15 cellular contexts compared by ENCODE assay signal in the genomic region with DNA sequence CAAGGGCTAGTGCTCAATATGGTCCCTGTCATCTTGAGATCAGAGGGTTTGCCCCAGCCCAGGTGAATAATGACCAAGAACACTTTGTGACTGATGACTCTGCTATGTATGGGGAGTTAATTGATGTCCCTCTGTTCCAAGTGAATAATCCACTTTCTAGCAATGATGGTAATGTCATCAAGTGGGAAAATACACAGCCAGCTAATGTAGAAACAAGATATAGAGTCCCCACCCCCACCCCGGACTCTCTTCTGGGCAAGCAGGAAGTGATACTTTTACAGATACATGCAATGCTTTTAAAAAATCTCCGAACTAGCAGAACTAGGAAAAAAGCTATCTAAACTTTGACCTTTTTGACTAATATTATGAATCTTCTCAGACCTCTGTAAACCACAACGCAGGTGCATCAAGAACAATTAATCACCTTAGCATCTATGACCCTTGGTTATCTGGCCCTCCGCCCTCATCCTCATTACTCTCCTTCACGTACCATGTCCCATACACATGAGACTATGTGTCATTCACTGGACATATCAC. TPM values are rescaled to one million over a fixed set of nuclear protein-coding genes. Genes with fewer than 3 reads are reported as not detected.
A peak's percentile ranks its signal among the peaks of the same experiment; 100 is the strongest.
DNase-seq lines count a peak whose midpoint lies in the region; ATAC-seq, FAIRE-seq and TF ChIP-seq lines count a peak whose summit lies in the region.
"Had no signal": no experiment of that assay in that cellular context is flagged by ENCODE, and none has a peak within 500 bp of the region (broad histone marks: within the 10 kb centered on the region; RNA-seq: fewer than 3 reads in every experiment).

No MANE protein-coding gene starts in this region.

- H3K4me3 ChIP-seq in GM12878, result no peak overlapping the region
- H3K4me3 ChIP-seq: dorsolateral prefrontal cortex had no signal

- H2AFZ ChIP-seq in GM12878 (ENCODE audit: control insufficient read depth, low read depth, low read length), result peak overlapping the region; percentile 56

- peak; percentile 85 to 90 for TF ChIP-seq EP300 in GM12878 (IDR thresholded peaks at IDR 0.05; ENCODE audit: borderline replicate concordance in 1 of 2, control insufficient read depth in 1 of 2, low read depth in 2 of 2, low read length in 2 of 2)

- TF ChIP-seq POLR2A in GM12878 (IDR thresholded peaks at IDR 0.05; ENCODE audit: low read depth, low read length), result no peak

- peaks cover 20% of the 10 kb centered on the region for H3K4me1 ChIP-seq in GM12878 (ENCODE audit: control insufficient read depth, insufficient read depth, low read length)

- H4K20me1 ChIP-seq in GM12878 (ENCODE audit: control insufficient read depth, insufficient read depth), result no peaks in the 10 kb centered on the region

- RAD21 ChIA-PET in GM12878 (lab: Charles Lee; ENCODE audit: unreplicated experiment), result interaction anchor here (0.6 to 2.7 kb wide), 12 partner anchors 10 to 625 kb away, joined by 3 to 11 read pairs (median 4); partner anchors contain the start of gene CNR1

- ATAC-seq in GM18870 (IDR thresholded peaks at IDR 0.05; ENCODE audit: unreplicated experiment) (peak; percentile 81), GM21717 (IDR thresholded peaks at IDR 0.05; ENCODE audit: unreplicated experiment) (peak; percentile 67), HG03175 (IDR thresholded peaks at IDR 0.05; ENCODE audit: unreplicated experiment) (peak; percentile 85), GM12878 (peak; percentile 91)
- ATAC-seq: HCT116, WTC11 had no signal

- H3K4me2 ChIP-seq in GM12878 (ENCODE audit: control insufficient read depth, insufficient read depth), result peak overlapping the region; percentile 74; the same call in 1 of the 2 replicates

- peak; percentile 90 for FAIRE-seq in GM12878 (lab: Jason Lieb, UNC)

- H3K27me3 ChIP-seq in GM12878 (replicated peaks in 1 of 2; ENCODE audit: control insufficient read depth in 2 of 2, insufficient read depth in 2 of 2, low read length in 1 of 2), result no peaks in the 10 kb centered on the region

- CTCF ChIA-PET in GM12878 (lab: Yijun Ruan, JAX), result interaction anchor here (0.7 to 1.7 kb wide), 8 partner anchors 13 to 599 kb away, joined by 3 to 6 read pairs (median 3); no protein-coding TSS in a partner anchor

- intact Hi-C loops in GM12878 (cut with micrococcal nuclease; ENCODE audit: unreplicated experiment), result no loop called here

- 2% methylated on average over 5 of the region's 5 CpGs for WGBS in GM12878 (ENCODE audit: insufficient coverage, insufficient replicate concordance, low lambda C conversion rate, missing lambda C conversion rate)

- SMC1A ChIA-PET in GM12878 (lab: Charles Lee; ENCODE audit: uncharacterized antibody, unreplicated experiment), result interaction anchor here (0.6 to 2.0 kb wide), 16 partner anchors 10 to 228 kb away, joined by 3 to 12 read pairs (median 4); no protein-coding TSS in a partner anchor

- no peaks in the 10 kb centered on the region for H3K36me3 ChIP-seq in GM12878 (ENCODE audit: control insufficient read depth in 2 of 2, insufficient read depth in 2 of 2, low read length in 1 of 2)

- DNase-seq in GM12878 (ENCODE audit: low read depth, low spot score), result peak; percentile 72
- DNase-seq in AG08395 (ENCODE audit: low spot score), result no peak
- DNase-seq in G401 (ENCODE audit: low spot score), result no peak
- no peak for DNase-seq in islet precursor cell
- no peak for DNase-seq in activated CD8-positive, alpha-beta memory T cell treated with anti-CD3 and anti-CD28 coated beads for 24 hours
- DNase-seq: activated naive CD4-positive, alpha-beta T cell treated with anti-CD3 and anti-CD28 coated beads, Interleukin-2, amount 50 U/mL, for 16 hours; dorsolateral prefrontal cortex; MM.1S; substantia nigra had no signal

- H3K9ac ChIP-seq in GM12878 (ENCODE audit: control insufficient read depth, insufficient read depth, low read length), result no peak overlapping the region

- TF ChIP-seq RAD21 in GM12878 (IDR thresholded peaks at IDR 0.05; ENCODE audit: insufficient read depth, low read depth, low read length), result no peak

- TF ChIP-seq CTCF in GM12878 (IDR thresholded peaks at IDR 0.05 in 2 of 3, conservative IDR thresholded peaks at IDR 0.05 in 1 of 3; ENCODE audit: control insufficient read depth in 2 of 3, extremely low read depth in 1 of 3, insufficient read depth in 1 of 3, low read depth in 3 of 3, low read length in 3 of 3), result no peak

- no peaks in the 10 kb centered on the region for H3K79me2 ChIP-seq in GM12878 (ENCODE audit: control insufficient read depth, insufficient read depth, low read length)

- no TSS peak for BruUV-seq in GM12878 (replicated peaks; lab: Mats Ljungman, UMichigan)

- H3K27ac ChIP-seq in GM12878 (ENCODE audit: control insufficient read depth, insufficient read depth), result no peak overlapping the region
- H3K27ac ChIP-seq: dorsolateral prefrontal cortex had no signal

- no peaks in the 10 kb centered on the region for H3K9me3 ChIP-seq in GM12878 (replicated peaks; ENCODE audit: control insufficient read depth, insufficient read depth, low read length)

- POLR2A ChIA-PET in GM12878 (lab: Charles Lee), result interaction anchor here (0.7 to 1.4 kb wide), 3 partner anchors 16 to 357 kb away, joined by 3 to 4 read pairs (median 4); no protein-coding TSS in a partner anchor

- in situ Hi-C loops in GM12878 (cut with MboI), result no loop called here
- in situ Hi-C loops in G401 (cut with HindIII; ENCODE audit: low sequenced_read_pairs), result no loop called here

TF ChIP-seq in GM12878, 131 proteins besides CTCF, POLR2A, EP300 and RAD21 (continues in another document):
- peak; percentile 91 for TF ChIP-seq ATF2 (IDR thresholded peaks at IDR 0.05; ENCODE audit: low read length)
- peak; percentile 91 for TF ChIP-seq JUNB (IDR thresholded peaks at IDR 0.05)
- no peak for TF ChIP-seq EZH2 (IDR thresholded peaks at IDR 0.05; ENCODE audit: borderline replicate concordance, control insufficient read depth, low read depth, low read length)
- TF ChIP-seq CEBPB (IDR thresholded peaks at IDR 0.05; ENCODE audit: borderline replicate concordance in 1 of 2, low read depth in 2 of 2, low read length in 2 of 2), result peak in 1 of 2 experiments; percentile 60; a peak in 1 of 4 replicates
- TF ChIP-seq, protein P1, sequence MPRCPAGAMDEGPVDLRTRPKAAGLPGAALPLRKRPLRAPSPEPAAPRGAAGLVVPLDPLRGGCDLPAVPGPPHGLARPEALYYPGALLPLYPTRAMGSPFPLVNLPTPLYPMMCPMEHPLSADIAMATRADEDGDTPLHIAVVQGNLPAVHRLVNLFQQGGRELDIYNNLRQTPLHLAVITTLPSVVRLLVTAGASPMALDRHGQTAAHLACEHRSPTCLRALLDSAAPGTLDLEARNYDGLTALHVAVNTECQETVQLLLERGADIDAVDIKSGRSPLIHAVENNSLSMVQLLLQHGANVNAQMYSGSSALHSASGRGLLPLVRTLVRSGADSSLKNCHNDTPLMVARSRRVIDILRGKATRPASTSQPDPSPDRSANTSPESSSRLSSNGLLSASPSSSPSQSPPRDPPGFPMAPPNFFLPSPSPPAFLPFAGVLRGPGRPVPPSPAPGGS (IDR thresholded peaks at IDR 0.05; ENCODE audit: borderline replicate concordance, insufficient read depth, low read depth, low read length, poor library complexity, severe bottlenecking), result peak; percentile 91

RNA-seq across cellular contexts. Expression of gene CNR1, which starts 30.5 kb away (rescaled TPM):
- total RNA-seq in GM12878 (2013; cell fraction: nucleolus; rRNA removed), result 26.8 and 29.4 TPM in 2 replicates
- total RNA-seq in GM12878 (2014; rRNA removed) (11.1 and 13.6 TPM in 2 replicates), GM12878 (2014; rRNA removed; fragmentation: Illumina TruSeq; extraction: Trizol) (10.1 and 10.9 TPM in 2 replicates), GM12878 (2021) (15.4 TPM in 2 replicates)
- 2.0 TPM for polyA plus RNA-seq in GM12878 (2011; ENCODE audit: low read depth)
- polyA plus RNA-seq in GM12878 (2011; rRNA removed) (3.6 TPM in 2 replicates), GM12878 (2014; fragmentation: Illumina TruSeq; extraction: Trizol) (12.2 and 12.9 TPM in 2 replicates), GM12878 (2014; fragmentation: Nextera tagmentation; extraction: Ambion mirVana) (1 to 10 TPM; 2.2 to 3.1 TPM), GM12878 (2014; rRNA removed) (9.5 and 11.1 TPM in 2 replicates), GM12878 (2016; fragmentation: Nextera tagmentation; extraction: Ambion mirVana) (1 to 10 TPM; 5.9 to 6.8 TPM)
- 6.0 and 6.2 TPM in 2 replicates for polyA plus RNA-seq in GM12878 (2011; cell fraction: cytosol; rRNA removed)
- 17.5 and 20.6 TPM in 2 replicates for polyA plus RNA-seq in GM12878 (2011; cell fraction: nucleus; rRNA removed)
- polyA plus RNA-seq in GM12878 (2012), result 1.7 and 2.5 TPM in 2 replicates
- polyA minus RNA-seq in GM12878 (2011; rRNA and poly(A)+ RNA removed), result 14.4 and 16.5 TPM in 2 replicates
- 1.9 and 6.0 TPM in 2 replicates for polyA minus RNA-seq in GM12878 (2011; cell fraction: cytosol; rRNA and poly(A)+ RNA removed)
- 5.1 and 10.3 TPM in 2 replicates for polyA minus RNA-seq in GM12878 (2011; cell fraction: nucleus; rRNA and poly(A)+ RNA removed)
- total RNA-seq in G401 (2014; rRNA removed; shearing (Covaris generic)), result not detected in 2 replicates
- total RNA-seq: myocyte had no signal

Comparison
In these comparisons a context has a peak if more than half of its experiments do, and no peak if none do; other contexts are left out.
1. RNA of gene CNR1, which starts 30.5 kb away (total RNA-seq): 10.1 to 29.4 TPM in GM12878; not detected in G401; every median in the first group is over 10 times any median in the second.
2. Peak in every context shown above with its lines, with median percentiles within 50 percentile points of each other: ATAC-seq.